Comparison of ENCODE assay signal across 2 cellular contexts in the genomic region with DNA sequence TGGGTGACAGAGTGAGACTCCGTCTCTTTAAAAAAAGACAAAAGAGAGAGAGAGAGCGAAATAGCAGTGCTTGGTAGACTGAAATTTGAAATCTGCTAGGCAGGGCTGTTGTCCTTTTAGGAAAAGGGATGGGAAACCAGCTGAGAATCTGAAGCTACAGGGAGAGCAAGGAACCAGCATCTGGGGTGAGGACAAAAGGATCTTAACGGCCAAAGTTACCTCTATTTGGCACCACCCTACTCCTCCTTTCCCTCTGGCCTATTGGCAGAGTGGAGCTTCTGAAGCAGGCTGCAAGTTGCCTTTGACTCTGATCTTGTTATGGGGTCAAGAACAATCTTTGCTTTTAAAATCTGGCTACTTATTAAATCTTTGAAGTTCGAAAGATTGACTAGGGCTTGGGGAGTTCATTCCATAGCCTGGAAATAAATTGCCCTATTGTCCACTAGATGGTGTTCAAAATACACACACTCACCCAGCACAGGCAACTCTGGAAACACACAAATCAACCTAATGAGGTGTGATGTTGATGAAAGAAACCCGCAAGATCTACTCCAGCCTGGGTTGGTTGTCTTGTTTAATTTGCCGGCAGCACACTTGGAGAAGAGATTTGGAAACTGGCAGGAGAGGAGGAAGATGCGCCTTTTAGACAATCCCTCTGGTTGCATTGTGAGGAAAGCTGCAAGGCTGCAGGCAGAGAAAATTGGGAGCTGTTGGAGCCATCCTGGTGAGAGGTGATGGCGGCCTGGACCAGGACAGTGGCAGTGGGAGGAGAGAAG.
TF ChIP-seq lines count a peak whose summit lies in the region.

No MANE protein-coding gene starts in this region.

TF ChIP-seq in Ishikawa, 13 proteins besides CTCF, POLR2A, EP300 and RAD21:
- no peak for TF ChIP-seq ZBTB7A (IDR thresholded peaks at IDR 0.05; ENCODE audit: low read depth)
- no peak for TF ChIP-seq MAX (IDR thresholded peaks at IDR 0.05)
- no peak for TF ChIP-seq TAF1 (IDR thresholded peaks at IDR 0.05; ENCODE audit: low read depth)
- no peak for TF ChIP-seq TEAD4 (IDR thresholded peaks at IDR 0.05)
- no peak for TF ChIP-seq CEBPB (IDR thresholded peaks at IDR 0.05)
- no peak for TF ChIP-seq REST (IDR thresholded peaks at IDR 0.05; ENCODE audit: low read depth)
- TF ChIP-seq EGR1 (IDR thresholded peaks at IDR 0.05) = no peak
- no peak for TF ChIP-seq YY1 (IDR thresholded peaks at IDR 0.05; ENCODE audit: low read depth)
- TF ChIP-seq NFIC (IDR thresholded peaks at IDR 0.05) = no peak
- no peak for TF ChIP-seq TCF12 (IDR thresholded peaks at IDR 0.05; ENCODE audit: low read depth)
- no peak for TF ChIP-seq CREB1 (IDR thresholded peaks at IDR 0.05; ENCODE audit: low read depth)
- no peak for TF ChIP-seq USF1 (IDR thresholded peaks at IDR 0.05)
- TF ChIP-seq FOXM1 (IDR thresholded peaks at IDR 0.05; ENCODE audit: borderline replicate concordance, low read depth) = no peak

TF ChIP-seq in H1, 55 proteins besides CTCF, POLR2A, EP300 and RAD21:
- TF ChIP-seq SIX5 (IDR thresholded peaks at IDR 0.05; ENCODE audit: low read depth, low read length) = no peak
- no peak for TF ChIP-seq RBBP5 (IDR thresholded peaks at IDR 0.05; ENCODE audit: borderline replicate concordance, low read depth, low read length)
- no peak for TF ChIP-seq POU5F1 (IDR thresholded peaks at IDR 0.05; ENCODE audit: low read depth, low read length)
- no peak for TF ChIP-seq SAP30 (IDR thresholded peaks at IDR 0.05; ENCODE audit: insufficient read depth, insufficient replicate concordance, low read length)
TF ChIP-seq in H1: peak in this region for 0.
